In the genomic region with DNA sequence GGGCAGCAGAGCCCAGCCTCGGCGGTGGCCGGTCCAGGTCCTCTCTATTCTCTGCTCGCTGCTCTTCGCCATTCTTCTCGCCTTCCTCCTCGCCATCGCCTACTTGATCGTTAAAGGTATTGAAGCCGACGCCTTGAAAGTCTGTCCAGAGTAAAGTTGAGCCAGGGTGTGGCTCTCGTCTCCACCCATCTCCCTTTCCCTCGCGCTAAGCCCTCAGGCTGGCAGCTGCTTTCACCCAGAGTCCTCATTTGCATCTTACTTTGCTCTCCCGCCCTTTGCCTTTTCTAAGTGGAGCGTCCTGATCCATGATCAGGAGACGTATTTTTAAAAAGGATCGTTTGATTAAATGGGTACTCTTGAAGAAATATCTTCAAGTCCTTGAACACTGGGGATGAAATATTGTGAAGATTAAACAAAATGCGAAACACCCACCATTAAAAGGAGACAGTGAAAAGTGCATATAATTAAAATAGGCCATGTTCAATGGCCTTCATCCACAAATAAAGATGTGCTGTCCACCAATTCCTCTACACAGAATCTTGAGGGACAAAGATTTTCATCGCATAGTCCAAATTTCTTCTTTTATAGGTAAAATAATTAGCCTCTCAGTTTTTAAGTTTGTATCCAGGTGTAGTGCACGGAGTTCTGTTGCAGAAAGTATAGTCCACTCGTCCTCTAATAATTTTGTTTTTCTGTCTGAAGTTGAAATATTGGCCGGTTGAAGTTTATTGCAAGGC, we compare ENCODE assay signal across 8 cellular contexts. TPM values are rescaled to one million over a fixed set of nuclear protein-coding genes. Genes with fewer than 3 reads are reported as not detected.
DNase-seq lines count a peak whose midpoint lies in the region; ATAC-seq and TF ChIP-seq lines count a peak whose summit lies in the region.

No MANE protein-coding gene starts in this region.

- H3K9me3 ChIP-seq in right atrium auricular region, result no peaks in the 10 kb centered on the region
- no peaks in the 10 kb centered on the region for H3K9me3 ChIP-seq in gastrocnemius medialis

- H3K4me1 Mint-ChIP-seq in activated T-helper 2 cell treated with anti-CD3 and anti-CD28 coated beads, Interferon-gamma antibody, Interleukin-2, Interleukin-4, amounts not matched to agents 10 μg/mL and 5 μg/mL and 100 μg/mL, durations not matched to agents 14 hours and 24 hours and 36 hours (ENCODE audit: low read depth), result peaks cover 49% of the 10 kb centered on the region

- no peaks in the 10 kb centered on the region for H3K9me3 Mint-ChIP-seq in activated T-helper 2 cell treated with anti-CD3 and anti-CD28 coated beads, Interferon-gamma antibody, Interleukin-2, Interleukin-4, amounts not matched to agents 10 μg/mL and 5 μg/mL and 100 μg/mL, durations not matched to agents 14 hours and 24 hours and 36 hours

- DNase-seq in DMS53 treated with DMSO at 0.1 percent for 48 hours (lab: John Stamatoyannopoulos, UW; ENCODE audit: unreplicated experiment), result peak; percentile 1
- peak; percentile 37 for DNase-seq in NCI-H510A (lab: John Stamatoyannopoulos, UW)
- DNase-seq in activated T-helper 2 cell treated with anti-CD3 and anti-CD28 coated beads, Interferon-gamma antibody, Interleukin-2, Interleukin-4, amounts not matched to agents 10 μg/mL and 5 μg/mL and 100 μg/mL, durations not matched to agents 14 hours and 24 hours and 36 hours (ENCODE audit: low spot score), result no peak
- DNase-seq in right atrium auricular region (ENCODE audit: low spot score), result peak; percentile 60
- peak in 1 of 2 donors; percentile 25 for DNase-seq in gastrocnemius medialis
- no peak for DNase-seq in GOT3 (lab: John Stamatoyannopoulos, UW)

- TF ChIP-seq CTCF in right atrium auricular region (IDR thresholded peaks at IDR 0.05) (no peak), gastrocnemius medialis (IDR thresholded peaks at IDR 0.05 in 4 of 5, conservative IDR thresholded peaks at IDR 0.05 in 1 of 5) (no peak)

- no peaks in the 10 kb centered on the region for H3K27me3 ChIP-seq in right atrium auricular region
- no peaks in the 10 kb centered on the region for H3K27me3 ChIP-seq in gastrocnemius medialis

- H3K4me3 Mint-ChIP-seq in activated T-helper 2 cell treated with anti-CD3 and anti-CD28 coated beads, Interferon-gamma antibody, Interleukin-2, Interleukin-4, amounts not matched to agents 10 μg/mL and 5 μg/mL and 100 μg/mL, durations not matched to agents 14 hours and 24 hours and 36 hours (ENCODE audit: low read depth), result peak overlapping the region; percentile 98

- intact Hi-C loops in activated T-helper 2 cell treated with anti-CD3 and anti-CD28 coated beads, Interferon-gamma antibody, Interleukin-2, Interleukin-4, amounts not matched to agents 10 μg/mL and 5 μg/mL and 100 μg/mL, durations not matched to agents 14 hours and 24 hours and 36 hours (cut with micrococcal nuclease), result loop anchor here (1.0 to 5.0 kb wide), 3 partner anchors 42 to 892 kb away; a partner anchor contains a TSS
- intact Hi-C loops in gastrocnemius medialis (cut with DNase I; ENCODE audit: low total_unique reads), result loop anchor here (1.0 to 5.0 kb wide), 3 partner anchors 72 to 892 kb away; a partner anchor contains a TSS

- H3K27ac Mint-ChIP-seq in activated T-helper 2 cell treated with anti-CD3 and anti-CD28 coated beads, Interferon-gamma antibody, Interleukin-2, Interleukin-4, amounts not matched to agents 10 μg/mL and 5 μg/mL and 100 μg/mL, durations not matched to agents 14 hours and 24 hours and 36 hours, result peak overlapping the region; percentile 98

- no peaks in the 10 kb centered on the region for H3K27me3 Mint-ChIP-seq in activated T-helper 2 cell treated with anti-CD3 and anti-CD28 coated beads, Interferon-gamma antibody, Interleukin-2, Interleukin-4, amounts not matched to agents 10 μg/mL and 5 μg/mL and 100 μg/mL, durations not matched to agents 14 hours and 24 hours and 36 hours (ENCODE audit: low read depth)

- in situ Hi-C loops in gastrocnemius medialis (cut with MboI; ENCODE audit: low sequenced_read_pairs in 4 of 4), result loop anchor here in 1 of 4 donors (25.0 kb wide), 1 partner anchor 882 kb away; a partner anchor contains a TSS

- H3K36me3 ChIP-seq in right atrium auricular region, result peaks cover 4% of the 10 kb centered on the region
- no peaks in the 10 kb centered on the region for H3K36me3 ChIP-seq in gastrocnemius medialis

- peaks cover 65% of the 10 kb centered on the region for H3K36me3 Mint-ChIP-seq in activated T-helper 2 cell treated with anti-CD3 and anti-CD28 coated beads, Interferon-gamma antibody, Interleukin-2, Interleukin-4, amounts not matched to agents 10 μg/mL and 5 μg/mL and 100 μg/mL, durations not matched to agents 14 hours and 24 hours and 36 hours (ENCODE audit: low read depth)

- peak; percentile 26 for ATAC-seq in GM19438 (IDR thresholded peaks at IDR 0.05; ENCODE audit: low read depth, unreplicated experiment)
- ATAC-seq in HG03439 (IDR thresholded peaks at IDR 0.05; ENCODE audit: unreplicated experiment), result peak; percentile 28
- no peak for ATAC-seq in gastrocnemius medialis

- TF ChIP-seq POLR2A in gastrocnemius medialis (IDR thresholded peaks at IDR 0.05), result no peak

- H3K4me1 ChIP-seq in right atrium auricular region, result peaks cover 0 to 44% of the 10 kb centered on the region in 2 donors
- H3K4me1 ChIP-seq in gastrocnemius medialis, result peaks cover 35 to 43% of the 10 kb centered on the region in 2 donors

- H3K4me3 ChIP-seq in right atrium auricular region (peak overlapping the region; percentile 91 to 94), gastrocnemius medialis (peak overlapping the region; percentile 89 to 99 (median 94))

- H3K27ac ChIP-seq in right atrium auricular region (peak overlapping the region; percentile 98), gastrocnemius medialis (peak overlapping the region; percentile 95 to 99 (median 98))

RNA-seq across cellular contexts. Expression of a gene that starts 0.7 kb away (rescaled TPM):
- 33.1 and 33.6 TPM in 2 replicates for total RNA-seq in activated T-helper 2 cell treated with anti-CD3 and anti-CD28 coated beads, Interferon-gamma antibody, Interleukin-2, Interleukin-4, amounts not matched to agents 10 μg/mL and 5 μg/mL and 100 μg/mL, durations not matched to agents 14 hours and 24 hours and 36 hours
- total RNA-seq in right atrium auricular region (10 to 100 TPM in 1 of 2 donors, 1 to 10 TPM in 1; 7.5 to 10.0 TPM), gastrocnemius medialis (1 to 10 TPM; 4.4 to 7.5 (median 5.4) TPM)

RNA-seq across cellular contexts. Expression of a gene that starts 1.8 kb away (rescaled TPM):
- 144 and 170 TPM in 2 replicates for total RNA-seq in activated T-helper 2 cell treated with anti-CD3 and anti-CD28 coated beads, Interferon-gamma antibody, Interleukin-2, Interleukin-4, amounts not matched to agents 10 μg/mL and 5 μg/mL and 100 μg/mL, durations not matched to agents 14 hours and 24 hours and 36 hours
- 10 to 100 TPM; 31.2 to 44.6 TPM for total RNA-seq in right atrium auricular region
- 10 to 100 TPM; 65.3 to 78.0 (median 69.9) TPM for total RNA-seq in gastrocnemius medialis

Comparison
In these comparisons a context has a peak if more than half of its experiments do, and no peak if none do; other contexts are left out.
1. DNase-seq: peak in DMS53 treated with DMSO at 0.1 percent for 48 hours (single experiment), NCI-H510A (single experiment) and right atrium auricular region (single experiment); none in activated T-helper 2 cell treated with anti-CD3 and anti-CD28 coated beads, Interferon-gamma antibody, Interleukin-2, Interleukin-4, amounts not matched to agents 10 μg/mL and 5 μg/mL and 100 μg/mL, durations not matched to agents 14 hours and 24 hours and 36 hours (single experiment) and GOT3 (single experiment).
2. ATAC-seq: peak in GM19438 (single experiment) and HG03439 (single experiment); none in gastrocnemius medialis (0 of 2).